ENCODE assay signal across 26 cellular contexts in the genomic region with DNA sequence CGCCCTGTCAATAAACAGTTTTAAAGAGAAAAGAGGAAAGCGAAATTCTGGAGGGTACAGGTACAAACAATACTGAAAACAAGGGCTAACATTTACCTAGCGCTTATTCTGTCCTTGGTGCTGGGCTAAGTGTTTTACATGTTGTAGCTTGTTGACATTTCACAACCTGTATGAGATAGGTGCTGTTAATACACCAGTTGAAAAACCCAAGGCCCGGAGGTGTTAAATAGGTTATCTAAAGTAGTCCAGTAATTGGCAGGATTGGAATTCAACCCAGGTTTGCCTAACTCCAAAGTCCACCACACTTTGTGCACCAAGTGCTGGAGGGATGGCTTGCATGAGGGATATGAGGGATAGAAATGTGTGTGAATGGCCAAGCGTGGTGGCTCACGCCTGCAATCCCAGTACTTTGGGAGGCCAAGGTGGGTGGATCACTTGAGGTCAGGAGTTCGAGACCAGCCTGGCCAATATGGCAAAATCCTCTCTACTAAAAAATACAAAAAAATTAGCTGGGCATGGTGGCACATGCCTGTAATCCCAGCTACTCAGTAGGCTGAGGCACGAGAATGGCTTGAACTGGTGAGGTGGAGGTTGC. TPM values are rescaled to one million over a fixed set of nuclear protein-coding genes. Genes with fewer than 3 reads are reported as not detected.
A peak's percentile ranks its signal among the peaks of the same experiment; 100 is the strongest.
DNase-seq lines count a peak whose midpoint lies in the region; ATAC-seq, FAIRE-seq and TF ChIP-seq lines count a peak whose summit lies in the region.
"Had no signal": no experiment of that assay in that cellular context is flagged by ENCODE, and none has a peak within 500 bp of the region (broad histone marks: within the 10 kb centered on the region; RNA-seq: fewer than 3 reads in every experiment).

No MANE protein-coding gene starts in this region.

- no peaks in the 10 kb centered on the region for H3K27me3 Mint-ChIP-seq in CD4-positive, alpha-beta memory T cell
- H3K27me3 Mint-ChIP-seq in activated B cell treated with CpG ODN at 0.5 μM for 24 hours (no peaks in the 10 kb centered on the region), progenitor cell of endocrine pancreas (no peaks in the 10 kb centered on the region)
- H3K27me3 Mint-ChIP-seq: activated naive CD8-positive, alpha-beta T cell treated with anti-CD3 and anti-CD28 coated beads for 36 hours had no signal

- no peaks in the 10 kb centered on the region for H3K9me3 ChIP-seq in CD4-positive, alpha-beta memory T cell (ENCODE audit: control insufficient read depth in 1 of 2, low read length in 2 of 2)
- H3K9me3 ChIP-seq in HepG2 (ENCODE audit: low read length): no peaks in the 10 kb centered on the region
- H3K9me3 ChIP-seq: testis had no signal

- intact Hi-C loops in CD4-positive, alpha-beta memory T cell (cut with micrococcal nuclease): no loop called here
- intact Hi-C loops in activated B cell treated with CpG ODN at 0.5 μM for 24 hours (cut with micrococcal nuclease) (no loop called here), HepG2 (cut with micrococcal nuclease; ENCODE audit: unreplicated experiment) (no loop called here)

- peak overlapping the region in 5 of 7 donors; percentile 36 to 98 (median 46) for H3K27ac Mint-ChIP-seq in CD4-positive, alpha-beta memory T cell
- peak overlapping the region; percentile 2 for H3K27ac Mint-ChIP-seq in activated B cell treated with CpG ODN at 0.5 μM for 24 hours
- H3K27ac Mint-ChIP-seq in progenitor cell of endocrine pancreas: peak overlapping the region; percentile 81
- H3K27ac Mint-ChIP-seq: activated naive CD8-positive, alpha-beta T cell treated with anti-CD3 and anti-CD28 coated beads for 36 hours; HFFc6 had no signal

- no peak for DNase-seq in CD4-positive, alpha-beta memory T cell
- DNase-seq in activated B cell treated with CpG ODN at 0.5 μM for 24 hours (no peak), HepG2 (ENCODE audit: low spot score) (peak; percentile 37), progenitor cell of endocrine pancreas (ENCODE audit: low spot score, unreplicated experiment) (no peak), omental fat pad (ENCODE audit: low spot score) (no peak), NCI-H2107 treated with DMSO at 0.1 percent for 48 hours (lab: John Stamatoyannopoulos, UW; ENCODE audit: unreplicated experiment) (no peak), NCI-H146 (lab: John Stamatoyannopoulos, UW) (no peak)
- DNase-seq: activated CD4-positive, alpha-beta T cell treated with anti-CD3 and anti-CD28 coated beads, Interleukin-2, amount 50 U/mL, for 48 hours; activated naive CD8-positive, alpha-beta T cell treated with anti-CD3 and anti-CD28 coated beads for 36 hours; activated T-cell treated with anti-CD3 and anti-CD28 coated beads for 4 hours; brain microvascular endothelial cell; cortex of kidney; HFFc6; hypothalamus; mesenchymal stem cell; MM.1S; NCI-H2029 treated with DMSO at 0.1 percent for 48 hours; NCI-H510A; retina; RPMI8226; testis had no signal

- TF ChIP-seq RAD21 in HepG2 (CRISPR knock-in tag; IDR thresholded peaks at IDR 0.05): no peak

- no peak overlapping the region for H3K9ac ChIP-seq in HepG2 (ENCODE audit: insufficient read depth, low read depth, low read length)

- H3K36me3 Mint-ChIP-seq in CD4-positive, alpha-beta memory T cell: peaks cover 8 to 26% of the 10 kb centered on the region in 2 donors
- peaks cover 32% of the 10 kb centered on the region for H3K36me3 Mint-ChIP-seq in activated B cell treated with CpG ODN at 0.5 μM for 24 hours (ENCODE audit: low read depth)
- H3K36me3 Mint-ChIP-seq in progenitor cell of endocrine pancreas (ENCODE audit: insufficient read depth): no peaks in the 10 kb centered on the region

- peaks cover 31 to 75% (median 55%) of the 10 kb centered on the region in 4 donors for H3K4me1 Mint-ChIP-seq in CD4-positive, alpha-beta memory T cell
- peaks cover 67% of the 10 kb centered on the region for H3K4me1 Mint-ChIP-seq in activated B cell treated with CpG ODN at 0.5 μM for 24 hours
- peaks cover 24% of the 10 kb centered on the region for H3K4me1 Mint-ChIP-seq in progenitor cell of endocrine pancreas (ENCODE audit: low read depth)

- no peak overlapping the region for H3K4me3 ChIP-seq in CD4-positive, alpha-beta memory T cell (ENCODE audit: low read length in 2 of 2)
- no peak overlapping the region for H3K4me3 ChIP-seq in HepG2 (replicated peaks in 1 of 3; ENCODE audit: insufficient read depth in 1 of 3, low read depth in 2 of 3, low read length in 3 of 3)
- H3K4me3 ChIP-seq: testis had no signal

- in situ Hi-C loops in HepG2 (cut with HindIII; ENCODE audit: extremely low pct_ligation_motif_present, low pct_unique_long_range_greater_than_20kb): no loop called here

- peaks cover 37% of the 10 kb centered on the region for H3K4me1 ChIP-seq in CD4-positive, alpha-beta memory T cell (ENCODE audit: insufficient read depth, low read length)
- peaks cover 43% of the 10 kb centered on the region for H3K4me1 ChIP-seq in HepG2 (ENCODE audit: insufficient read depth, low read length)

- 65% methylated on average over 8 of the region's 8 CpGs for WGBS in HepG2 (ENCODE audit: low lambda C conversion rate)

- no peaks in the 10 kb centered on the region for H4K20me1 ChIP-seq in HepG2 (ENCODE audit: insufficient read depth, low read length)

- TF ChIP-seq EP300 in HepG2 (IDR thresholded peaks at IDR 0.05; ENCODE audit: low read depth in 2 of 2, low read length in 2 of 2) (peak in 1 of 2 experiments; percentile 30; a peak in 1 of 4 replicates), HepG2 (CRISPR knock-in tag; IDR thresholded peaks at IDR 0.05; ENCODE audit: borderline replicate concordance) (no peak)

- TF ChIP-seq CTCF in activated B cell treated with CpG ODN at 0.5 μM for 24 hours (IDR thresholded peaks at IDR 0.05) (no peak), HepG2 (CRISPR knock-in tag; IDR thresholded peaks at IDR 0.05) (no peak), progenitor cell of endocrine pancreas (IDR thresholded peaks at IDR 0.05; ENCODE audit: unreplicated experiment) (no peak), omental fat pad (IDR thresholded peaks at IDR 0.05) (no peak)

- H3K9me3 Mint-ChIP-seq in CD4-positive, alpha-beta memory T cell: no peaks in the 10 kb centered on the region
- H3K9me3 Mint-ChIP-seq in activated B cell treated with CpG ODN at 0.5 μM for 24 hours: no peaks in the 10 kb centered on the region
- H3K9me3 Mint-ChIP-seq in progenitor cell of endocrine pancreas (ENCODE audit: low read depth): no peaks in the 10 kb centered on the region
- H3K9me3 Mint-ChIP-seq: activated naive CD8-positive, alpha-beta T cell treated with anti-CD3 and anti-CD28 coated beads for 36 hours; HFFc6 had no signal

- no peak overlapping the region for H3K27ac ChIP-seq in CD4-positive, alpha-beta memory T cell (ENCODE audit: low read depth, low read length)
- peak overlapping the region; percentile 30 for H3K27ac ChIP-seq in HepG2 (ENCODE audit: extremely low read length, insufficient read depth, low read length)
- H3K27ac ChIP-seq: brain microvascular endothelial cell, HL-60, testis had no signal

- FAIRE-seq in HepG2 (lab: Jason Lieb, UNC): peak; percentile 4
- FAIRE-seq: D721Med, endothelial cell of umbilical vein, keratinocyte had no signal

- H2AFZ ChIP-seq in HepG2 (ENCODE audit: low read length): no peak overlapping the region

- H3K4me3 Mint-ChIP-seq in CD4-positive, alpha-beta memory T cell: peak overlapping the region in 7 of 8 donors; percentile 3 to 74 (median 40)
- no peak overlapping the region for H3K4me3 Mint-ChIP-seq in activated B cell treated with CpG ODN at 0.5 μM for 24 hours
- H3K4me3 Mint-ChIP-seq in progenitor cell of endocrine pancreas (ENCODE audit: low read depth): peak overlapping the region; percentile 35
- H3K4me3 Mint-ChIP-seq: activated naive CD8-positive, alpha-beta T cell treated with anti-CD3 and anti-CD28 coated beads for 36 hours had no signal

- H3K36me3 ChIP-seq in CD4-positive, alpha-beta memory T cell (ENCODE audit: insufficient read depth, low read length): no peaks in the 10 kb centered on the region
- H3K36me3 ChIP-seq in HepG2 (replicated peaks in 1 of 2; ENCODE audit: control insufficient read depth in 1 of 2, insufficient read depth in 2 of 2, low read length in 2 of 2): peaks cover 2 to 8% of the 10 kb centered on the region in 2 experiments; a peak in 4 of 5 replicates
- H3K36me3 ChIP-seq: brain microvascular endothelial cell had no signal

- no TSS peak for BruUV-seq in HepG2 (replicated peaks; lab: Mats Ljungman, UMichigan)

- CTCF ChIA-PET in CD4-positive, alpha-beta memory T cell (lab: Charles Lee; ENCODE audit: partially characterized antibody): interaction anchor here (1.0 to 25.6 kb wide), 2 partner anchors 11 to 39 kb away, joined by 3 to 712 read pairs; no protein-coding TSS in a partner anchor
- CTCF ChIA-PET in activated B cell treated with CpG ODN at 0.5 μM for 24 hours (lab: Charles Lee): interaction anchor here (2.3 kb wide), 1 partner anchor 49 kb away, joined by 8 read pairs; no protein-coding TSS in a partner anchor
- CTCF ChIA-PET in HepG2 (lab: Yijun Ruan, JAX; ENCODE audit: low intra/inter-chr PET ratio, low total read pairs): no interaction called here

- peaks cover 41% of the 10 kb centered on the region for H3K79me2 ChIP-seq in HepG2 (ENCODE audit: insufficient read depth, low read length)

- peak overlapping the region; percentile 21; the same call in 1 of the 2 replicates for H3K4me2 ChIP-seq in HepG2 (ENCODE audit: low read depth, low read length)

- H3K27me3 ChIP-seq in CD4-positive, alpha-beta memory T cell (ENCODE audit: insufficient read depth, low read length): no peaks in the 10 kb centered on the region
- H3K27me3 ChIP-seq in HepG2 (ENCODE audit: control insufficient read depth in 1 of 2, insufficient read depth in 2 of 2, low read length in 2 of 2): no peaks in the 10 kb centered on the region; a peak in 1 of 5 replicates
- H3K27me3 ChIP-seq: brain microvascular endothelial cell, testis had no signal

- ATAC-seq in activated B cell treated with CpG ODN at 0.5 μM for 24 hours (ENCODE audit: low read depth) (no peak), HepG2 (peak; percentile 12), omental fat pad (ENCODE audit: low FRiP score) (no peak)

- no peak for TF ChIP-seq POLR2A in HepG2 (IDR thresholded peaks at IDR 0.05; ENCODE audit: insufficient read depth in 1 of 2, low read depth in 2 of 2, low read length in 2 of 2)

- POLR2A ChIA-PET in CD4-positive, alpha-beta memory T cell (lab: Charles Lee; ENCODE audit: partially characterized antibody): interaction anchor here (0.6 to 1.3 kb wide), 2 partner anchors 43 to 827 kb away, joined by 3 read pairs; no protein-coding TSS in a partner anchor
- POLR2A ChIA-PET in activated B cell treated with CpG ODN at 0.5 μM for 24 hours (lab: Charles Lee) (interaction anchor here (0.6 to 0.7 kb wide), 3 partner anchors 85 to 334 kb away, joined by 3 to 6 read pairs (median 4); no protein-coding TSS in a partner anchor), HepG2 (lab: Yijun Ruan, JAX) (no interaction called here)

RNA-seq across cellular contexts. Expression of a gene that starts 2.9 kb away (rescaled TPM):
- total RNA-seq in CD4-positive, alpha-beta memory T cell: 10 to 100 TPM; 42.8 to 49.0 TPM
- polyA plus RNA-seq in CD4-positive, alpha-beta memory T cell: 100 to 1,000 TPM in 1 of 2 donors, 10 to 100 TPM in 1; 92.8 to 133 TPM
- total RNA-seq in activated B cell treated with CpG ODN at 0.5 μM for 24 hours: 70.2 and 74.5 TPM in 2 replicates
- 49.5 and 51.1 TPM in 2 replicates for total RNA-seq in HepG2 (2016; rRNA removed; fragmentation: Illumina TruSeq; extraction: Trizol)
- total RNA-seq in HepG2 (2016; cell fraction: cytosol; rRNA removed; fragmentation: Illumina TruSeq; extraction: Trizol; ENCODE audit: low read depth): 13.5 and 16.0 TPM in 2 replicates
- total RNA-seq in HepG2 (2016; cell fraction: insoluble cytoplasmic fraction; rRNA removed; fragmentation: Illumina TruSeq; extraction: Trizol): 45.3 and 52.4 TPM in 2 replicates
- total RNA-seq in HepG2 (2016; cell fraction: membrane; rRNA removed; fragmentation: Illumina TruSeq; extraction: Trizol): 23.6 and 25.5 TPM in 2 replicates
- 26.3 and 30.4 TPM in 2 replicates for total RNA-seq in HepG2 (2016; cell fraction: nucleus; rRNA removed; fragmentation: Illumina TruSeq; extraction: Trizol)
- polyA plus RNA-seq in HepG2 (2011; rRNA removed): 54.2 and 61.3 TPM in 2 replicates
- polyA plus RNA-seq in HepG2 (2011; cell fraction: cytosol; rRNA removed): 55.2 and 57.9 TPM in 2 replicates
- 32.7 and 35.9 TPM in 2 replicates for polyA plus RNA-seq in HepG2 (2011; cell fraction: nucleus; rRNA removed)
- 29.3 and 41.3 TPM in 2 replicates for polyA plus RNA-seq in HepG2 (2012)
- polyA plus RNA-seq in HepG2 (2016; cell fraction: cytosol; fragmentation: Illumina TruSeq; extraction: Trizol; ENCODE audit: low read depth): 16.4 and 17.3 TPM in 2 replicates
- polyA plus RNA-seq in HepG2 (2016; cell fraction: insoluble cytoplasmic fraction; fragmentation: Illumina TruSeq; extraction: Trizol; ENCODE audit: low read depth): 55.4 and 63.8 TPM in 2 replicates
- polyA plus RNA-seq in HepG2 (2016; cell fraction: membrane; fragmentation: Illumina TruSeq; extraction: Trizol; ENCODE audit: low read depth): 21.4 and 22.6 TPM in 2 replicates
- polyA plus RNA-seq in HepG2 (2016; cell fraction: nucleus; fragmentation: Illumina TruSeq; extraction: Trizol; ENCODE audit: insufficient read depth, low read depth): 45.0 and 53.3 TPM in 2 replicates
- 104 and 246 TPM in 2 replicates for polyA minus RNA-seq in HepG2 (2011; rRNA and poly(A)+ RNA removed; ENCODE audit: low replicate concordance)
- polyA minus RNA-seq in HepG2 (2011; cell fraction: cytosol; rRNA and poly(A)+ RNA removed): 37.9 and 45.0 TPM in 2 replicates
- 14.7 and 19.8 TPM in 2 replicates for polyA minus RNA-seq in HepG2 (2011; cell fraction: nucleus; rRNA and poly(A)+ RNA removed)
- 65.3 and 67.5 TPM in 2 replicates for total RNA-seq in progenitor cell of endocrine pancreas
- 100 to 1,000 TPM in 3 of 4 donors, 10 to 100 TPM in 1; 67.8 to 154 (median 124) TPM for total RNA-seq in omental fat pad

RNA-seq across cellular contexts. Expression of a gene that starts 5.3 kb away (rescaled TPM):
- not detected for total RNA-seq in CD4-positive, alpha-beta memory T cell
- not detected for polyA plus RNA-seq in CD4-positive, alpha-beta memory T cell
- total RNA-seq in activated B cell treated with CpG ODN at 0.5 μM for 24 hours (not detected in 2 replicates), HepG2 (2016; rRNA removed; fragmentation: Illumina TruSeq; extraction: Trizol) (not detected in 2 replicates), progenitor cell of endocrine pancreas (not detected in 2 replicates), omental fat pad (not detected)
- total RNA-seq in HepG2 (2016; cell fraction: cytosol; rRNA removed; fragmentation: Illumina TruSeq; extraction: Trizol; ENCODE audit: low read depth): not detected in 2 replicates
- not detected in 2 replicates for total RNA-seq in HepG2 (2016; cell fraction: insoluble cytoplasmic fraction; rRNA removed; fragmentation: Illumina TruSeq; extraction: Trizol)
- total RNA-seq in HepG2 (2016; cell fraction: membrane; rRNA removed; fragmentation: Illumina TruSeq; extraction: Trizol): 0.28 TPM in 1 of 2 replicates, not detected in the other
- total RNA-seq in HepG2 (2016; cell fraction: nucleus; rRNA removed; fragmentation: Illumina TruSeq; extraction: Trizol): not detected in 2 replicates
- not detected in 2 replicates for polyA plus RNA-seq in HepG2 (2011; rRNA removed)
- polyA plus RNA-seq in HepG2 (2011; cell fraction: cytosol; rRNA removed): 0.34 TPM in 1 of 2 replicates, not detected in the other
- polyA plus RNA-seq in HepG2 (2011; cell fraction: nucleus; rRNA removed): not detected in 2 replicates
- 0.75 TPM in 1 of 2 replicates, not detected in the other for polyA plus RNA-seq in HepG2 (2012)
- polyA plus RNA-seq in HepG2 (2016; cell fraction: cytosol; fragmentation: Illumina TruSeq; extraction: Trizol; ENCODE audit: low read depth): not detected in 2 replicates
- not detected in 2 replicates for polyA plus RNA-seq in HepG2 (2016; cell fraction: insoluble cytoplasmic fraction; fragmentation: Illumina TruSeq; extraction: Trizol; ENCODE audit: low read depth)
- not detected in 2 replicates for polyA plus RNA-seq in HepG2 (2016; cell fraction: membrane; fragmentation: Illumina TruSeq; extraction: Trizol; ENCODE audit: low read depth)
- not detected in 2 replicates for polyA plus RNA-seq in HepG2 (2016; cell fraction: nucleus; fragmentation: Illumina TruSeq; extraction: Trizol; ENCODE audit: insufficient read depth, low read depth)
- polyA minus RNA-seq in HepG2 (2011; rRNA and poly(A)+ RNA removed; ENCODE audit: low replicate concordance): not detected in 2 replicates
- not detected in 2 replicates for polyA minus RNA-seq in HepG2 (2011; cell fraction: cytosol; rRNA and poly(A)+ RNA removed)
- not detected in 2 replicates for polyA minus RNA-seq in HepG2 (2011; cell fraction: nucleus; rRNA and poly(A)+ RNA removed)
- total RNA-seq: endothelial cell of umbilical vein, fibroblast of villous mesenchyme, HFFc6 had no signal
- polyA plus RNA-seq: endothelial cell of umbilical vein, keratinocyte had no signal

RNA-seq across cellular contexts. Expression of a gene that starts 47.1 kb away (rescaled TPM):
- not detected for total RNA-seq in CD4-positive, alpha-beta memory T cell
- under 1 TPM in 1 of 2 donors, not detected in 1; 0.29 TPM for polyA plus RNA-seq in CD4-positive, alpha-beta memory T cell
- total RNA-seq in activated B cell treated with CpG ODN at 0.5 μM for 24 hours (0.49 TPM in 1 of 2 replicates, not detected in the other), HepG2 (2016; rRNA removed; fragmentation: Illumina TruSeq; extraction: Trizol) (6.7 and 13.6 TPM in 2 replicates), progenitor cell of endocrine pancreas (38.7 and 44.5 TPM in 2 replicates), omental fat pad (1 to 10 TPM in 3 of 4 donors, not detected in 1; 1.7 to 2.7 (median 2.0) TPM)
- total RNA-seq in HepG2 (2016; cell fraction: cytosol; rRNA removed; fragmentation: Illumina TruSeq; extraction: Trizol; ENCODE audit: low read depth): 3.9 and 4.1 TPM in 2 replicates
- total RNA-seq in HepG2 (2016; cell fraction: insoluble cytoplasmic fraction; rRNA removed; fragmentation: Illumina TruSeq; extraction: Trizol): 5.4 and 13.4 TPM in 2 replicates
- total RNA-seq in HepG2 (2016; cell fraction: membrane; rRNA removed; fragmentation: Illumina TruSeq; extraction: Trizol): 8.8 TPM in 2 replicates
- total RNA-seq in HepG2 (2016; cell fraction: nucleus; rRNA removed; fragmentation: Illumina TruSeq; extraction: Trizol): 14.6 and 15.0 TPM in 2 replicates
- polyA plus RNA-seq in HepG2 (2011; rRNA removed): 8.9 and 11.9 TPM in 2 replicates
- polyA plus RNA-seq in HepG2 (2011; cell fraction: cytosol; rRNA removed): 5.3 and 6.3 TPM in 2 replicates
- polyA plus RNA-seq in HepG2 (2011; cell fraction: nucleus; rRNA removed): 34.2 and 34.3 TPM in 2 replicates
- polyA plus RNA-seq in HepG2 (2012): 8.4 and 11.0 TPM in 2 replicates
- 6.5 and 9.3 TPM in 2 replicates for polyA plus RNA-seq in HepG2 (2016; cell fraction: cytosol; fragmentation: Illumina TruSeq; extraction: Trizol; ENCODE audit: low read depth)
- polyA plus RNA-seq in HepG2 (2016; cell fraction: insoluble cytoplasmic fraction; fragmentation: Illumina TruSeq; extraction: Trizol; ENCODE audit: low read depth): 11.1 and 13.3 TPM in 2 replicates
- 11.3 and 12.9 TPM in 2 replicates for polyA plus RNA-seq in HepG2 (2016; cell fraction: membrane; fragmentation: Illumina TruSeq; extraction: Trizol; ENCODE audit: low read depth)
- polyA plus RNA-seq in HepG2 (2016; cell fraction: nucleus; fragmentation: Illumina TruSeq; extraction: Trizol; ENCODE audit: insufficient read depth, low read depth): 48.6 and 52.7 TPM in 2 replicates
- polyA minus RNA-seq in HepG2 (2011; rRNA and poly(A)+ RNA removed; ENCODE audit: low replicate concordance): 3.3 and 16.4 TPM in 2 replicates
- 4.1 and 8.5 TPM in 2 replicates for polyA minus RNA-seq in HepG2 (2011; cell fraction: cytosol; rRNA and poly(A)+ RNA removed)
- polyA minus RNA-seq in HepG2 (2011; cell fraction: nucleus; rRNA and poly(A)+ RNA removed): 8.7 and 11.3 TPM in 2 replicates
- total RNA-seq: endothelial cell of umbilical vein, fibroblast of villous mesenchyme, HFFc6 had no signal

RNA-seq across cellular contexts. Expression of a gene that starts 50.6 kb away (rescaled TPM):
- total RNA-seq in CD4-positive, alpha-beta memory T cell: 10 to 100 TPM; 46.8 to 53.8 TPM
- 1 to 10 TPM in 1 of 2 donors, under 1 TPM in 1; 0.75 to 7.1 TPM for polyA plus RNA-seq in CD4-positive, alpha-beta memory T cell
- 136 and 159 TPM in 2 replicates for total RNA-seq in activated B cell treated with CpG ODN at 0.5 μM for 24 hours
- 4.6 and 11.2 TPM in 2 replicates for total RNA-seq in HepG2 (2016; rRNA removed; fragmentation: Illumina TruSeq; extraction: Trizol)
- total RNA-seq in HepG2 (2016; cell fraction: cytosol; rRNA removed; fragmentation: Illumina TruSeq; extraction: Trizol; ENCODE audit: low read depth): 3.4 and 4.7 TPM in 2 replicates
- 3.9 and 9.6 TPM in 2 replicates for total RNA-seq in HepG2 (2016; cell fraction: insoluble cytoplasmic fraction; rRNA removed; fragmentation: Illumina TruSeq; extraction: Trizol)
- 8.9 and 11.8 TPM in 2 replicates for total RNA-seq in HepG2 (2016; cell fraction: membrane; rRNA removed; fragmentation: Illumina TruSeq; extraction: Trizol)
- total RNA-seq in HepG2 (2016; cell fraction: nucleus; rRNA removed; fragmentation: Illumina TruSeq; extraction: Trizol): 12.3 and 18.6 TPM in 2 replicates
- polyA plus RNA-seq in HepG2 (2011; rRNA removed): 5.7 and 8.1 TPM in 2 replicates
- polyA plus RNA-seq in HepG2 (2011; cell fraction: cytosol; rRNA removed): 2.4 and 3.4 TPM in 2 replicates
- 40.0 and 43.3 TPM in 2 replicates for polyA plus RNA-seq in HepG2 (2011; cell fraction: nucleus; rRNA removed)
- polyA plus RNA-seq in HepG2 (2012): 16.0 and 16.5 TPM in 2 replicates
- polyA plus RNA-seq in HepG2 (2016; cell fraction: cytosol; fragmentation: Illumina TruSeq; extraction: Trizol; ENCODE audit: low read depth): 1.9 and 2.2 TPM in 2 replicates
- polyA plus RNA-seq in HepG2 (2016; cell fraction: insoluble cytoplasmic fraction; fragmentation: Illumina TruSeq; extraction: Trizol; ENCODE audit: low read depth): 7.7 and 13.5 TPM in 2 replicates
- 5.9 and 6.9 TPM in 2 replicates for polyA plus RNA-seq in HepG2 (2016; cell fraction: membrane; fragmentation: Illumina TruSeq; extraction: Trizol; ENCODE audit: low read depth)
- polyA plus RNA-seq in HepG2 (2016; cell fraction: nucleus; fragmentation: Illumina TruSeq; extraction: Trizol; ENCODE audit: insufficient read depth, low read depth): 26.9 and 30.6 TPM in 2 replicates
- 7.9 and 21.6 TPM in 2 replicates for polyA minus RNA-seq in HepG2 (2011; rRNA and poly(A)+ RNA removed; ENCODE audit: low replicate concordance)
- polyA minus RNA-seq in HepG2 (2011; cell fraction: cytosol; rRNA and poly(A)+ RNA removed): 6.8 and 12.0 TPM in 2 replicates
- 11.6 and 18.2 TPM in 2 replicates for polyA minus RNA-seq in HepG2 (2011; cell fraction: nucleus; rRNA and poly(A)+ RNA removed)
- total RNA-seq in progenitor cell of endocrine pancreas: 72.7 and 78.8 TPM in 2 replicates
- 10 to 100 TPM; 27.4 to 91.1 (median 64.8) TPM for total RNA-seq in omental fat pad

Comparison
In these comparisons a context has a peak if more than half of its experiments do, and no peak if none do; other contexts are left out.
1. H3K27ac Mint-ChIP-seq: peak in every context shown above with its lines; median percentile 81 in progenitor cell of endocrine pancreas; 46 in CD4-positive, alpha-beta memory T cell; 2 in activated B cell treated with CpG ODN at 0.5 μM for 24 hours.